11 cellular contexts compared by ENCODE assay signal in genomic region chr10:102500621-102501149, GRCh38. TPM values are rescaled to one million over a fixed set of nuclear protein-coding genes. Genes with fewer than 3 reads are reported as not detected.
DNase-seq lines count a peak whose midpoint lies in the region; ATAC-seq and TF ChIP-seq lines count a peak whose summit lies in the region.
"Had no signal": no experiment of that assay in that cellular context is flagged by ENCODE, and none has a peak within 500 bp of the region (broad histone marks: within the 10 kb centered on the region; RNA-seq: fewer than 3 reads in every experiment).

No MANE protein-coding gene starts in this region.

- TF ChIP-seq CTCF in VCaP (conservative IDR thresholded peaks at IDR 0.05) (no peak), lower lobe of right lung (IDR thresholded peaks at IDR 0.05) (no peak), suprapubic skin (IDR thresholded peaks at IDR 0.05) (no peak)

- no peak for TF ChIP-seq POLR2A in suprapubic skin (IDR thresholded peaks at IDR 0.05)

- ATAC-seq in activated T-cell treated with anti-CD3 and anti-CD28 coated beads, Interleukin-2, amount 50 U/mL, for 72 hours (replicated peaks in 1 of 2): no peak
- no peak for ATAC-seq in activated T-cell treated with anti-CD3 and anti-CD28 coated beads, Interleukin-2, amount 50 U/mL, for 4 hours
- no peak for ATAC-seq in lower lobe of right lung
- ATAC-seq: Panc1 had no signal

- no peak for TF ChIP-seq EP300 in suprapubic skin (IDR thresholded peaks at IDR 0.05)

- no peaks in the 10 kb centered on the region for H3K9me3 Mint-ChIP-seq in activated T-cell treated with anti-CD3 and anti-CD28 coated beads, Interleukin-2, amount 50 U/mL, for 72 hours
- no peaks in the 10 kb centered on the region for H3K9me3 Mint-ChIP-seq in activated T-cell treated with anti-CD3 and anti-CD28 coated beads, Interleukin-2, amount 50 U/mL, for 4 hours

- intact Hi-C loops in lower lobe of right lung (cut with DNase I): loop anchor here (10.0 kb wide), 1 partner anchor 84 kb away; no protein-coding TSS in a partner anchor

- peaks cover 35% of the 10 kb centered on the region for H3K4me1 Mint-ChIP-seq in activated T-cell treated with anti-CD3 and anti-CD28 coated beads, Interleukin-2, amount 50 U/mL, for 72 hours (ENCODE audit: low read depth)
- peaks cover 36% of the 10 kb centered on the region for H3K4me1 Mint-ChIP-seq in activated T-cell treated with anti-CD3 and anti-CD28 coated beads, Interleukin-2, amount 50 U/mL, for 4 hours (ENCODE audit: low read depth)

- no peaks in the 10 kb centered on the region for H3K27me3 Mint-ChIP-seq in activated T-cell treated with anti-CD3 and anti-CD28 coated beads, Interleukin-2, amount 50 U/mL, for 72 hours (ENCODE audit: low read depth)
- H3K27me3 Mint-ChIP-seq in activated T-cell treated with anti-CD3 and anti-CD28 coated beads, Interleukin-2, amount 50 U/mL, for 4 hours (ENCODE audit: low read depth): no peaks in the 10 kb centered on the region

- WGBS in suprapubic skin: 95% methylated on average over 13 of the region's 13 CpGs

- H3K4me3 Mint-ChIP-seq in activated T-cell treated with anti-CD3 and anti-CD28 coated beads, Interleukin-2, amount 50 U/mL, for 72 hours: no peak overlapping the region
- no peak overlapping the region for H3K4me3 Mint-ChIP-seq in activated T-cell treated with anti-CD3 and anti-CD28 coated beads, Interleukin-2, amount 50 U/mL, for 4 hours

- H3K36me3 ChIP-seq in lower lobe of right lung (peaks cover 4% of the 10 kb centered on the region), suprapubic skin (no peaks in the 10 kb centered on the region)
- H3K36me3 ChIP-seq: colonic mucosa, HAP-1 had no signal

- H3K27ac ChIP-seq in VCaP (peak overlapping the region; percentile 90), lower lobe of right lung (no peak overlapping the region), suprapubic skin (peak overlapping the region; percentile 86)

- DNase-seq in activated T-cell treated with anti-CD3 and anti-CD28 coated beads, Interleukin-2, amount 50 U/mL, for 72 hours: no peak
- no peak for DNase-seq in activated T-cell treated with anti-CD3 and anti-CD28 coated beads, Interleukin-2, amount 50 U/mL, for 4 hours
- DNase-seq in lower lobe of right lung (no peak), suprapubic skin (ENCODE audit: low spot score in 2 of 2) (peak in 1 of 2 donors; percentile 56), superior temporal gyrus (ENCODE audit: extremely low spot score) (no peak), anterior cingulate cortex (lab: John Stamatoyannopoulos, UW) (no peak), putamen (ENCODE audit: low spot score) (no peak)
- DNase-seq: colonic mucosa had no signal

- H3K27me3 ChIP-seq in lower lobe of right lung (ENCODE audit: low read depth): no peaks in the 10 kb centered on the region
- H3K27me3 ChIP-seq in suprapubic skin: no peaks in the 10 kb centered on the region
- H3K27me3 ChIP-seq: colonic mucosa had no signal

- H3K4me3 ChIP-seq in lower lobe of right lung: peak overlapping the region; percentile 96
- peak overlapping the region; percentile 100 for H3K4me3 ChIP-seq in suprapubic skin

- H3K9me3 ChIP-seq in lower lobe of right lung (no peaks in the 10 kb centered on the region), suprapubic skin (no peaks in the 10 kb centered on the region)
- H3K9me3 ChIP-seq: colonic mucosa, HAP-1 had no signal

- H3K27ac Mint-ChIP-seq in activated T-cell treated with anti-CD3 and anti-CD28 coated beads, Interleukin-2, amount 50 U/mL, for 72 hours: peak overlapping the region; percentile 82

- H3K36me3 Mint-ChIP-seq in activated T-cell treated with anti-CD3 and anti-CD28 coated beads, Interleukin-2, amount 50 U/mL, for 72 hours (ENCODE audit: insufficient read depth in 2 of 2): peaks cover 0 to 1% of the 10 kb centered on the region in 2 donors
- H3K36me3 Mint-ChIP-seq in activated T-cell treated with anti-CD3 and anti-CD28 coated beads, Interleukin-2, amount 50 U/mL, for 4 hours (ENCODE audit: insufficient read depth): peaks cover 7% of the 10 kb centered on the region

- H3K4me1 ChIP-seq in lower lobe of right lung (peaks cover 63% of the 10 kb centered on the region), suprapubic skin (peaks cover 57% of the 10 kb centered on the region)

RNA-seq across cellular contexts. Expression of gene ACTR1A, which starts 1.8 kb away (rescaled TPM):
- total RNA-seq in activated T-cell treated with anti-CD3 and anti-CD28 coated beads, Interleukin-2, amount 50 U/mL, for 72 hours: 10 to 100 TPM; 61.6 to 68.3 TPM
- total RNA-seq in activated T-cell treated with anti-CD3 and anti-CD28 coated beads, Interleukin-2, amount 50 U/mL, for 4 hours: 10 to 100 TPM; 65.2 to 69.8 (median 67.1) TPM
- total RNA-seq in lower lobe of right lung (88.0 TPM), suprapubic skin (100 to 1,000 TPM in 3 of 4 donors, 10 to 100 TPM in 1; 71.5 to 108 (median 105) TPM)

RNA-seq across cellular contexts. Expression of gene SUFU, which starts 3.1 kb away (rescaled TPM):
- 1 to 10 TPM; 9.1 to 9.2 TPM for total RNA-seq in activated T-cell treated with anti-CD3 and anti-CD28 coated beads, Interleukin-2, amount 50 U/mL, for 72 hours
- 1 to 10 TPM; 8.7 to 8.8 (median 8.8) TPM for total RNA-seq in activated T-cell treated with anti-CD3 and anti-CD28 coated beads, Interleukin-2, amount 50 U/mL, for 4 hours
- total RNA-seq in lower lobe of right lung: 14.3 TPM
- 10 to 100 TPM; 15.3 to 22.7 (median 18.9) TPM for total RNA-seq in suprapubic skin

RNA-seq across cellular contexts. Expression of gene C10orf95, which starts 49.3 kb away (rescaled TPM):
- total RNA-seq in activated T-cell treated with anti-CD3 and anti-CD28 coated beads, Interleukin-2, amount 50 U/mL, for 72 hours: under 1 TPM in 1 of 2 donors, not detected in 1; 0.21 TPM
- under 1 TPM; 0.27 to 0.96 (median 0.45) TPM for total RNA-seq in activated T-cell treated with anti-CD3 and anti-CD28 coated beads, Interleukin-2, amount 50 U/mL, for 4 hours
- total RNA-seq in lower lobe of right lung (5.7 TPM), suprapubic skin (1 to 10 TPM; 1.4 to 7.1 (median 5.4) TPM)
